ENCODE assay signal across 21 cellular contexts in genomic region chr7:108419961-108420360, GRCh38. TPM values are rescaled to one million over a fixed set of nuclear protein-coding genes. Genes with fewer than 3 reads are reported as not detected.
A peak's percentile ranks its signal among the peaks of the same experiment; 100 is the strongest.
DNase-seq lines count a peak whose midpoint lies in the region; ATAC-seq and TF ChIP-seq lines count a peak whose summit lies in the region.
"Had no signal": no experiment of that assay in that cellular context is flagged by ENCODE, and none has a peak within 500 bp of the region (broad histone marks: within the 10 kb centered on the region; RNA-seq: fewer than 3 reads in every experiment).

No MANE protein-coding gene starts in this region.

- H3K4me1 ChIP-seq in A673 (ENCODE audit: insufficient read depth, low read length, poor library complexity, severe bottlenecking) (peaks cover 78% of the 10 kb centered on the region), Loucy (ENCODE audit: insufficient read depth, low read length, poor library complexity, severe bottlenecking) (peaks cover 21% of the 10 kb centered on the region)

- H3K79me2 ChIP-seq in Loucy (ENCODE audit: insufficient read depth, low read length), result no peaks in the 10 kb centered on the region

- H3K27ac Mint-ChIP-seq in nephron progenitor cell, result no peak overlapping the region
- H3K27ac Mint-ChIP-seq: CD8-positive, alpha-beta memory T cell had no signal

- H2AFZ ChIP-seq in Loucy (ENCODE audit: low read length), result no peak overlapping the region

- peaks cover 18% of the 10 kb centered on the region for H3K4me1 Mint-ChIP-seq in nephron progenitor cell

- H3K4me3 ChIP-seq in A673 (ENCODE audit: low read depth, low read length, poor library complexity, severe bottlenecking) (peak overlapping the region; percentile 12), Loucy (ENCODE audit: low read length, poor library complexity, severe bottlenecking) (peak overlapping the region; percentile 5)
- H3K4me3 ChIP-seq: MG63, Peyer's patch had no signal

- H3K9me3 ChIP-seq in A673 (ENCODE audit: low read depth, low read length, poor library complexity, severe bottlenecking), result no peaks in the 10 kb centered on the region
- H3K9me3 ChIP-seq in Loucy (ENCODE audit: insufficient read depth, low read depth, low read length), result no peaks in the 10 kb centered on the region
- H3K9me3 ChIP-seq: BE2C, MG63, Peyer's patch had no signal

- no peak overlapping the region for H3K4me3 Mint-ChIP-seq in nephron progenitor cell
- H3K4me3 Mint-ChIP-seq: CD8-positive, alpha-beta memory T cell had no signal

- intact Hi-C loops in A673 (cut with micrococcal nuclease; ENCODE audit: unreplicated experiment), result loop anchor here (2.0 kb wide), 1 partner anchor 125 kb away; no protein-coding TSS in a partner anchor
- intact Hi-C loops in cardiac septum (cut with DNase I), result no loop called here

- CTCF ChIA-PET in A673 (lab: Charles Lee), result no interaction called here

- H3K9me2 ChIP-seq in Loucy (replicated peaks; ENCODE audit: low read depth, low read length), result no peaks in the 10 kb centered on the region

- H4K20me1 ChIP-seq in Loucy (ENCODE audit: insufficient read depth, low read length, poor library complexity, severe bottlenecking), result no peaks in the 10 kb centered on the region

- no peaks in the 10 kb centered on the region for H3F3A ChIP-seq in Loucy (ENCODE audit: low read depth)

- no peak overlapping the region for H3K9ac ChIP-seq in Loucy (ENCODE audit: low read depth, low read length, poor library complexity, severe bottlenecking)
- H3K9ac ChIP-seq: KMS-11 had no signal

- H3K36me3 ChIP-seq in A673 (ENCODE audit: insufficient read depth, low read length, poor library complexity, severe bottlenecking), result no peaks in the 10 kb centered on the region
- H3K36me3 ChIP-seq in Loucy (ENCODE audit: insufficient read depth, low read length), result no peaks in the 10 kb centered on the region
- H3K36me3 ChIP-seq: BE2C, MG63, Peyer's patch had no signal

- peaks cover 6% of the 10 kb centered on the region for H3K27me3 Mint-ChIP-seq in nephron progenitor cell (ENCODE audit: low read depth, poor library complexity)

- no peaks in the 10 kb centered on the region for H3K36me3 Mint-ChIP-seq in nephron progenitor cell (ENCODE audit: low read depth)
- H3K36me3 Mint-ChIP-seq: CD8-positive, alpha-beta memory T cell had no signal

- H3K9me3 Mint-ChIP-seq in nephron progenitor cell, result no peaks in the 10 kb centered on the region

- H3K4me2 ChIP-seq in Loucy (ENCODE audit: low read depth, low read length, poor library complexity, severe bottlenecking), result peak overlapping the region; percentile 34
- H3K4me2 ChIP-seq: KMS-11 had no signal

- TF ChIP-seq CTCF in A673 (conservative IDR thresholded peaks at IDR 0.05; ENCODE audit: low read depth, low read length) (no peak), Loucy (conservative IDR thresholded peaks at IDR 0.05; ENCODE audit: low read length) (no peak), nephron progenitor cell (IDR thresholded peaks at IDR 0.05) (no peak)

- POLR2A ChIA-PET in A673 (lab: Charles Lee; ENCODE audit: low non-redundant PET), result interaction anchor here (0.8 kb wide), 1 partner anchor 21 kb away, joined by 3 read pairs; no protein-coding TSS in a partner anchor

- TSS peak; percentile 51 for BruUV-seq in A673 (replicated peaks; lab: Mats Ljungman, UMichigan)

- DNase-seq in A673 (ENCODE audit: low spot score) (no peak), fibroblast of peridontal ligament (ENCODE audit: extremely low read depth) (peak; percentile 18), cardiac septum (ENCODE audit: low spot score) (no peak), kidney tubule cell (ENCODE audit: low spot score) (no peak), nephron progenitor cell (no peak)
- DNase-seq: BE2C; CD8-positive, alpha-beta memory T cell; DMS 273 treated with DMSO at 0.1 percent for 48 hours; GOT3; MG63; NCI-H1092 treated with DMSO at 0.1 percent for 48 hours; NCI-H1694 treated with DMSO at 0.1 percent for 48 hours; NCI-H446; NCI-H748 treated with DMSO at 0.1 percent for 48 hours; Peyer's patch; SHP77 had no signal

- H3K27ac ChIP-seq in A673 (ENCODE audit: low read depth, low read length, poor library complexity, severe bottlenecking) (peak overlapping the region; percentile 94), angular gyrus (ENCODE audit: low read depth, low read length) (peak overlapping the region; percentile 8)
- H3K27ac ChIP-seq: KMS-11, Peyer's patch had no signal

- no peak for ATAC-seq in HG03095 (IDR thresholded peaks at IDR 0.05; ENCODE audit: unreplicated experiment)
- ATAC-seq: HepG2 had no signal

- H3K27me3 ChIP-seq in A673 (replicated peaks; ENCODE audit: insufficient read depth, low read depth, low read length, poor library complexity) (no peaks in the 10 kb centered on the region), Loucy (ENCODE audit: insufficient read depth, low read length, poor library complexity, severe bottlenecking) (peaks cover 38% of the 10 kb centered on the region)
- H3K27me3 ChIP-seq: BE2C, MG63, Peyer's patch had no signal

RNA-seq across cellular contexts. Expression of gene NRCAM, which starts 36.3 kb away (rescaled TPM):
- total RNA-seq in A673 (2021), result 43.4 and 45.7 TPM in 2 replicates
- total RNA-seq in cardiac septum, result 0.57 TPM

Comparison
In these comparisons a context has a peak if more than half of its experiments do, and no peak if none do; other contexts are left out.
1. RNA of gene NRCAM, which starts 36.3 kb away (total RNA-seq): 43.4 to 45.7 TPM in A673; 0.57 TPM in cardiac septum (single experiment); every median in the first group is over 10 times any median in the second.